Comparison of ENCODE assay signal across 40 cellular contexts in the genomic region with DNA sequence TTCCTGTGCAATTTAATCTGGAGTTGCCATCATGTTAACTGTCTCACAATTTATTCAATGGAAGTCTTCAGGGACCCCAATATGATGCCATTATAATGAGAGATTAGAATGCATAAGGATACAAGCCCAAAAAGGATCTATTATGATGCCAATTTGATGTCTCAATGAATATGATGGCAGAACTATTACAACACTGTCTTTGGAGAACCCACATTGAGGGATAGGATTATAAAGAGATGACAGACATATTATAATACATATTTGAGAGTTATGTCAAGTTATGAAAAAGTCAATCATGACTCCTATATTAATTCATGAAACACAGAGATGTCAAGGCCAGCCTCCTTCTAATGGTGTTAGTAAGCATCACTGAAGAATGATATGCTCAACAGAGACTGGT.
"Had no signal": no experiment of that assay in that cellular context is flagged by ENCODE, and none has a peak within 500 bp of the region (broad histone marks: within the 10 kb centered on the region; RNA-seq: fewer than 3 reads in every experiment).

No MANE protein-coding gene starts in this region.

- H3K4me3 Mint-ChIP-seq: activated naive CD4-positive, alpha-beta T cell treated with anti-CD3 and anti-CD28 coated beads for 36 hours; activated naive CD4-positive, alpha-beta T cell treated with anti-CD3 and anti-CD28 coated beads, Interleukin-2, amount 10 ng/mL, durations not matched to agents 7 days and 5 days; activated naive CD4-positive, alpha-beta T cell treated with anti-CD3 and anti-CD28 coated beads, Interleukin-2, amount 50 U/mL, for 24 hours; activated naive CD8-positive, alpha-beta T cell; activated naive CD8-positive, alpha-beta T cell treated with anti-CD3 and anti-CD28 coated beads for 36 hours; activated naive CD8-positive, alpha-beta T cell treated with anti-CD3 and anti-CD28 coated beads, Interleukin-2, amount 10 ng/mL, durations not matched to agents 7 days and 5 days; activated naive CD8-positive, alpha-beta T cell treated with anti-CD3 and anti-CD28 coated beads, Interleukin-2, amount 50 U/mL, for 24 hours; activated T-cell treated with anti-CD3 and anti-CD28 coated beads, Interleukin-2, amount 50 U/mL, for 24 hours; activated T-cell treated with anti-CD3 and anti-CD28 coated beads, Interleukin-2, amount 50 U/mL, for 4 hours; activated T-cell treated with anti-CD3 and anti-CD28 coated beads, Interleukin-2, amount 50 U/mL, for 72 hours; activated T-helper 1 cell treated with anti-CD3 and anti-CD28 coated beads, Interleukin-12 subunit alpha, Interleukin-12 subunit beta, Interleukin-2, Interleukin-4 antibody, amounts not matched to agents 30 ng/mL and 10 ng/mL and 1 ng/mL, durations not matched to agents 14 hours and 24 hours and 36 hours; activated T-helper 17 cell treated with anti-CD3 and anti-CD28 coated beads, Interleukin-2, amount 50 U/mL, for 72 hours; brain; central memory CD8-positive, alpha-beta T cell had no signal

- H3K27ac Mint-ChIP-seq: activated naive CD4-positive, alpha-beta T cell treated with anti-CD3 and anti-CD28 coated beads for 36 hours; activated naive CD4-positive, alpha-beta T cell treated with anti-CD3 and anti-CD28 coated beads, Interleukin-2, amount 10 ng/mL, durations not matched to agents 7 days and 5 days; activated naive CD4-positive, alpha-beta T cell treated with anti-CD3 and anti-CD28 coated beads, Interleukin-2, amount 50 U/mL, for 24 hours; activated naive CD4-positive, alpha-beta T cell treated with anti-CD3 and anti-CD28 coated beads, Interleukin-2, amount 50 U/mL, for 72 hours; activated naive CD8-positive, alpha-beta T cell; activated naive CD8-positive, alpha-beta T cell treated with anti-CD3 and anti-CD28 coated beads for 36 hours; activated naive CD8-positive, alpha-beta T cell treated with anti-CD3 and anti-CD28 coated beads, Interleukin-2, amount 10 ng/mL, durations not matched to agents 7 days and 5 days; activated naive CD8-positive, alpha-beta T cell treated with anti-CD3 and anti-CD28 coated beads, Interleukin-2, amount 50 U/mL, for 24 hours; activated T-cell treated with anti-CD3 and anti-CD28 coated beads, Interleukin-2, amount 50 U/mL, for 24 hours; activated T-cell treated with anti-CD3 and anti-CD28 coated beads, Interleukin-2, amount 50 U/mL, for 72 hours; activated T-helper 1 cell treated with anti-CD3 and anti-CD28 coated beads, Interleukin-12 subunit alpha, Interleukin-12 subunit beta, Interleukin-2, Interleukin-4 antibody, amounts not matched to agents 30 ng/mL and 10 ng/mL and 1 ng/mL, durations not matched to agents 14 hours and 24 hours and 36 hours; activated T-helper 17 cell treated with anti-CD3 and anti-CD28 coated beads, Interleukin-2, amount 50 U/mL, for 72 hours; activated T-helper 2 cell treated with anti-CD3 and anti-CD28 coated beads, Interferon-gamma antibody, Interleukin-2, Interleukin-4, amounts not matched to agents 10 μg/mL and 5 μg/mL and 100 μg/mL, durations not matched to agents 14 hours and 24 hours and 36 hours; brain had no signal

- H3K9me3 Mint-ChIP-seq: activated naive CD4-positive, alpha-beta T cell treated with anti-CD3 and anti-CD28 coated beads, Interleukin-2, amount 50 U/mL, for 24 hours; activated naive CD8-positive, alpha-beta T cell treated with anti-CD3 and anti-CD28 coated beads, Interleukin-2, amount 10 ng/mL, durations not matched to agents 7 days and 5 days; activated naive CD8-positive, alpha-beta T cell treated with anti-CD3 and anti-CD28 coated beads, Interleukin-2, amount 50 U/mL, for 24 hours; activated T-cell treated with anti-CD3 and anti-CD28 coated beads, Interleukin-2, amount 50 U/mL, for 24 hours; activated T-helper 1 cell treated with anti-CD3 and anti-CD28 coated beads, Interleukin-12 subunit alpha, Interleukin-12 subunit beta, Interleukin-2, Interleukin-4 antibody, amounts not matched to agents 30 ng/mL and 10 ng/mL and 1 ng/mL, durations not matched to agents 14 hours and 24 hours and 36 hours had no signal

- H3K36me3 Mint-ChIP-seq: activated naive CD4-positive, alpha-beta T cell treated with anti-CD3 and anti-CD28 coated beads, Interleukin-2, amount 10 ng/mL, durations not matched to agents 7 days and 5 days; activated naive CD4-positive, alpha-beta T cell treated with anti-CD3 and anti-CD28 coated beads, Interleukin-2, amount 50 U/mL, for 24 hours; activated naive CD4-positive, alpha-beta T cell treated with anti-CD3 and anti-CD28 coated beads, Interleukin-2, amount 50 U/mL, for 72 hours; activated naive CD8-positive, alpha-beta T cell; activated naive CD8-positive, alpha-beta T cell treated with anti-CD3 and anti-CD28 coated beads for 36 hours; activated naive CD8-positive, alpha-beta T cell treated with anti-CD3 and anti-CD28 coated beads, Interleukin-2, amount 10 ng/mL, durations not matched to agents 7 days and 5 days; brain had no signal

- ATAC-seq: activated naive CD4-positive, alpha-beta T cell treated with anti-CD3 and anti-CD28 coated beads, Interleukin-2, amount 50 U/mL, for 72 hours; activated naive CD8-positive, alpha-beta T cell treated with anti-CD3 and anti-CD28 coated beads, Interleukin-2, amount 50 U/mL, for 24 hours; activated T-cell treated with anti-CD3 and anti-CD28 coated beads, Interleukin-2, amount 50 U/mL, for 4 hours; activated T-cell treated with anti-CD3 and anti-CD28 coated beads, Interleukin-2, amount 50 U/mL, for 72 hours; activated T-helper 17 cell treated with anti-CD3 and anti-CD28 coated beads, Interleukin-2, amount 50 U/mL, for 72 hours; body of pancreas had no signal

- H3K27me3 Mint-ChIP-seq: activated naive CD4-positive, alpha-beta T cell treated with anti-CD3 and anti-CD28 coated beads, Interleukin-2, amount 10 ng/mL, durations not matched to agents 7 days and 5 days; activated naive CD4-positive, alpha-beta T cell treated with anti-CD3 and anti-CD28 coated beads, Interleukin-2, amount 50 U/mL, for 24 hours; activated naive CD8-positive, alpha-beta T cell; activated naive CD8-positive, alpha-beta T cell treated with anti-CD3 and anti-CD28 coated beads for 36 hours; activated naive CD8-positive, alpha-beta T cell treated with anti-CD3 and anti-CD28 coated beads, Interleukin-2, amount 10 ng/mL, durations not matched to agents 7 days and 5 days; activated naive CD8-positive, alpha-beta T cell treated with anti-CD3 and anti-CD28 coated beads, Interleukin-2, amount 50 U/mL, for 24 hours; activated T-cell treated with anti-CD3 and anti-CD28 coated beads, Interleukin-2, amount 50 U/mL, for 24 hours; activated T-helper 17 cell treated with anti-CD3 and anti-CD28 coated beads, Interleukin-2, amount 50 U/mL, for 72 hours; brain; central memory CD8-positive, alpha-beta T cell had no signal

- DNase-seq: activated effector memory CD4-positive, alpha-beta T cell treated with anti-CD3 and anti-CD28 coated beads, Interleukin-2, amount 50 U/mL, for 16 hours; activated effector memory CD4-positive, alpha-beta T cell treated with Interleukin-2 at 50 U/mL for 16 hours; activated gamma-delta T cell; activated gamma-delta T cell treated with Interleukin-2 at 50 U/mL for 16 hours; activated naive CD4-positive, alpha-beta T cell; activated naive CD4-positive, alpha-beta T cell treated with anti-CD3 and anti-CD28 coated beads for 36 hours; activated naive CD4-positive, alpha-beta T cell treated with anti-CD3 and anti-CD28 coated beads, Interleukin-2, amount 10 ng/mL, durations not matched to agents 7 days and 5 days; activated naive CD4-positive, alpha-beta T cell treated with anti-CD3 and anti-CD28 coated beads, Interleukin-2, amount 50 U/mL, for 16 hours; activated naive CD4-positive, alpha-beta T cell treated with Interleukin-2 at 50 U/mL for 16 hours; activated naive CD8-positive, alpha-beta T cell treated with anti-CD3 and anti-CD28 coated beads for 36 hours; activated naive CD8-positive, alpha-beta T cell treated with anti-CD3 and anti-CD28 coated beads, Interleukin-2, amount 10 ng/mL, durations not matched to agents 7 days and 5 days; activated naive CD8-positive, alpha-beta T cell treated with anti-CD3 and anti-CD28 coated beads, Interleukin-2, amount 50 U/mL, for 24 hours; activated T-cell treated with anti-CD3 and anti-CD28 coated beads for 4 hours; activated T-cell treated with anti-CD3 and anti-CD28 coated beads, Interleukin-2, amount 50 U/mL, for 1 hour; activated T-cell treated with anti-CD3 and anti-CD28 coated beads, Interleukin-2, amount 50 U/mL, for 24 hours; activated T-cell treated with anti-CD3 and anti-CD28 coated beads, Interleukin-2, amount 50 U/mL, for 4 hours; activated T-cell treated with anti-CD3 and anti-CD28 coated beads, Interleukin-2, amount 50 U/mL, for 48 hours; activated T-cell treated with anti-CD3 and anti-CD28 coated beads, Interleukin-2, amount 50 U/mL, for 72 hours; adrenal gland; amniotic stem cell; amygdala; anterior cingulate cortex; aorta; body of pancreas; brain microvascular endothelial cell; caudate nucleus; central memory CD4-positive, alpha-beta T cell; cerebellar nuclear complex had no signal

- H3K4me3 ChIP-seq: adrenal gland, ascending aorta, body of pancreas, breast epithelium, cardiac muscle cell had no signal

- H3K27me3 ChIP-seq: adrenal gland, ascending aorta, body of pancreas, brain microvascular endothelial cell, cardiac muscle cell had no signal

- H3K9me3 ChIP-seq: adrenal gland, ascending aorta, body of pancreas, breast epithelium had no signal

- H3K36me3 ChIP-seq: adrenal gland, ascending aorta, brain microvascular endothelial cell, breast epithelium, cardiac muscle cell had no signal

- H3K4me1 ChIP-seq: adrenal gland, ascending aorta, body of pancreas, breast epithelium had no signal

- H3K4me1 Mint-ChIP-seq: activated naive CD4-positive, alpha-beta T cell treated with anti-CD3 and anti-CD28 coated beads, Interleukin-2, amount 10 ng/mL, durations not matched to agents 7 days and 5 days; activated naive CD4-positive, alpha-beta T cell treated with anti-CD3 and anti-CD28 coated beads, Interleukin-2, amount 50 U/mL, for 24 hours; activated naive CD8-positive, alpha-beta T cell treated with anti-CD3 and anti-CD28 coated beads for 36 hours; activated naive CD8-positive, alpha-beta T cell treated with anti-CD3 and anti-CD28 coated beads, Interleukin-2, amount 10 ng/mL, durations not matched to agents 7 days and 5 days; activated naive CD8-positive, alpha-beta T cell treated with anti-CD3 and anti-CD28 coated beads, Interleukin-2, amount 50 U/mL, for 24 hours; activated T-helper 17 cell treated with anti-CD3 and anti-CD28 coated beads, Interleukin-2, amount 50 U/mL, for 72 hours; brain; central memory CD8-positive, alpha-beta T cell had no signal

- FAIRE-seq: bronchial epithelial cell had no signal

- H3K27ac ChIP-seq: adrenal gland, ascending aorta, body of pancreas, brain microvascular endothelial cell, breast epithelium, cardiac muscle cell had no signal
